In the genomic region with DNA sequence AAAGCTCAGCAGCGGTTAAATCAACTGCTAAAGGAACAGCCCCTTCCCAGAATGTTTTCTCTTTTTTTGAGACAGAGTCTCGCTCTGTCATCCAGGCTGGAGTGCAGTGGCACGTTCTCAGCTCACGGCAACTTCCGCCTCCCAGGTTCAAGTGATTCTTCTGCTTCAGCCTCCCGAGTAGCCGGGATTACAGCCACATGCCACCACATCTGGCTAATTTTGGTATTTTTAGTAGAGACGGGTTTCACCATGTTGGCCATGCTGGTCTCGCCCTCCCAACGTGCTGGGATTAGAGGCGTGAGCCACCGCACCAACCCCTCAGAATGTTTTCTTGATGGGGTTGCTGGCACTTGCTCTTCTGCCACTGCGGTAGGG, we compare ENCODE assay signal across 20 cellular contexts. TPM values are rescaled to one million over a fixed set of nuclear protein-coding genes. Genes with fewer than 3 reads are reported as not detected.
DNase-seq lines count a peak whose midpoint lies in the region; ATAC-seq and TF ChIP-seq lines count a peak whose summit lies in the region.
"Had no signal": no experiment of that assay in that cellular context is flagged by ENCODE, and none has a peak within 500 bp of the region (broad histone marks: within the 10 kb centered on the region; RNA-seq: fewer than 3 reads in every experiment).

No MANE protein-coding gene starts in this region.

- H3K9me3 ChIP-seq in HCT116 (ENCODE audit: control insufficient read depth in 1 of 2, insufficient read depth in 1 of 2, low read depth in 1 of 2, low read length in 2 of 2) (no peaks in the 10 kb centered on the region), SJSA1 (replicated peaks) (peaks cover 3% of the 10 kb centered on the region; the same call in 1 of the 2 replicates), fibroblast of lung (ENCODE audit: control insufficient read depth, insufficient read depth, low read depth, low read length) (no peaks in the 10 kb centered on the region), neuronal stem cell (replicated peaks in 1 of 2; ENCODE audit: control insufficient read depth in 2 of 2, insufficient read depth in 1 of 2, low read depth in 1 of 2, low read length in 2 of 2) (peaks cover 0 to 2% of the 10 kb centered on the region in 2 donors)
- H3K9me3 ChIP-seq: BE2C, SJCRH30, tibial nerve had no signal

- H2BK12ac ChIP-seq in neuronal stem cell (ENCODE audit: low read length), result no peak overlapping the region

- H3K27ac ChIP-seq in HCT116 (ENCODE audit: low read depth, low read length), result no peak overlapping the region
- peak overlapping the region; percentile 57 for H3K27ac ChIP-seq in SJSA1
- H3K27ac ChIP-seq in fibroblast of lung (ENCODE audit: insufficient read depth, low read length), result peak overlapping the region; percentile 30
- no peak overlapping the region for H3K27ac ChIP-seq in neuronal stem cell (replicated peaks; ENCODE audit: low read length)
- H3K27ac ChIP-seq: SJCRH30, tibial nerve had no signal

- no peak overlapping the region for H3K23ac ChIP-seq in neuronal stem cell (ENCODE audit: low read depth, low read length, poor library complexity)

- no peak overlapping the region for H4K8ac ChIP-seq in neuronal stem cell (ENCODE audit: low read depth, low read length)

- H3K9ac ChIP-seq in HCT116 (ENCODE audit: low read length) (no peak overlapping the region), fibroblast of lung (ENCODE audit: insufficient read depth, low read length) (no peak overlapping the region), neuronal stem cell (ENCODE audit: low read depth, low read length, poor library complexity) (no peak overlapping the region)

- H3K4me2 ChIP-seq in HCT116 (ENCODE audit: low read length) (peak overlapping the region; percentile 47; the same call in 1 of the 2 replicates), fibroblast of lung (ENCODE audit: extremely low read depth, insufficient read depth, low read length) (no peak overlapping the region), neuronal stem cell (ENCODE audit: insufficient read depth, low read length, poor library complexity, severe bottlenecking) (no peak overlapping the region)

- H3K27me3 Mint-ChIP-seq in type B pancreatic cell, result peaks cover 6% of the 10 kb centered on the region
- H3K27me3 Mint-ChIP-seq: IgD-negative memory B cell had no signal

- H3K27me3 ChIP-seq in HCT116 (ENCODE audit: insufficient read depth, low read length) (no peaks in the 10 kb centered on the region), SJSA1 (replicated peaks) (no peaks in the 10 kb centered on the region), fibroblast of lung (ENCODE audit: control insufficient read depth, insufficient read depth, low read length) (no peaks in the 10 kb centered on the region), neuronal stem cell (ENCODE audit: control insufficient read depth in 3 of 3, insufficient read depth in 3 of 3, low read depth in 1 of 3, low read length in 3 of 3) (no peaks in the 10 kb centered on the region)
- H3K27me3 ChIP-seq: tibial nerve had no signal

- no peak overlapping the region for H2BK15ac ChIP-seq in neuronal stem cell (ENCODE audit: low read length)

- no peak for TF ChIP-seq CTCF in HCT116 (IDR thresholded peaks at IDR 0.05 in 2 of 3, conservative IDR thresholded peaks at IDR 0.05 in 1 of 3; ENCODE audit: borderline replicate concordance in 1 of 3, insufficient read depth in 1 of 3, low read depth in 2 of 3, low read length in 2 of 3)
- TF ChIP-seq CTCF in fibroblast of lung (conservative IDR thresholded peaks at IDR 0.05 in 1 of 2, IDR thresholded peaks at IDR 0.05 in 1 of 2; ENCODE audit: low read depth in 1 of 2, low read length in 2 of 2), result no peak
- TF ChIP-seq CTCF in type B pancreatic cell (conservative IDR thresholded peaks at IDR 0.05), result no peak

- H4K20me1 ChIP-seq in HCT116 (ENCODE audit: insufficient read depth) (no peaks in the 10 kb centered on the region), fibroblast of lung (ENCODE audit: control insufficient read depth, extremely low read depth, insufficient read depth, low read length) (no peaks in the 10 kb centered on the region)

- BruUV-seq in HCT116 (replicated peaks; lab: Mats Ljungman, UMichigan), result no TSS peak

- no peak for DNase-seq in HCT116 (ENCODE audit: low read depth, low spot score)
- no peak for DNase-seq in SJSA1 (ENCODE audit: low read depth in 1 of 2, low spot score in 2 of 2)
- DNase-seq in fibroblast of lung (ENCODE audit: low read depth in 2 of 2), result no peak
- DNase-seq in type B pancreatic cell (ENCODE audit: extremely low spot score, unreplicated experiment), result no peak
- no peak for DNase-seq in AG08396 (ENCODE audit: low spot score)
- no peak for DNase-seq in neuronal stem cell (ENCODE audit: low spot score)
- DNase-seq: activated T-cell treated with anti-CD3 and anti-CD28 coated beads, Interleukin-2, amount 50 U/mL, for 48 hours; BE2C; effector memory CD8-positive, alpha-beta T cell; left colon; naive thymus-derived CD8-positive, alpha-beta T cell; NCI-H187; stimulated activated CD4-positive, alpha-beta T cell treated with anti-CD3 and anti-CD28 coated beads, Interleukin-2, amount 100 ng/mL, for 48 hours had no signal

- H3K36me3 Mint-ChIP-seq in type B pancreatic cell, result no peaks in the 10 kb centered on the region
- H3K36me3 Mint-ChIP-seq: activated naive CD4-positive, alpha-beta T cell treated with anti-CD3 and anti-CD28 coated beads, Interleukin-2, amount 50 U/mL, for 72 hours; IgD-negative memory B cell; naive thymus-derived CD8-positive, alpha-beta T cell had no signal

- peak overlapping the region; percentile 57 for H3K27ac Mint-ChIP-seq in type B pancreatic cell
- H3K27ac Mint-ChIP-seq: activated naive CD4-positive, alpha-beta T cell treated with anti-CD3 and anti-CD28 coated beads, Interleukin-2, amount 50 U/mL, for 72 hours; effector memory CD8-positive, alpha-beta T cell; IgD-negative memory B cell; stimulated activated naive CD8-positive, alpha-beta T cell treated with anti-CD3 and anti-CD28 coated beads, Interleukin-15, Interleukin-2, amounts not matched to agents 100 ng/mL and 50 ng/mL, for 24 hours had no signal

- H3K4me1 Mint-ChIP-seq in type B pancreatic cell (ENCODE audit: unreplicated experiment), result peaks cover 5% of the 10 kb centered on the region

- ATAC-seq in HCT116 (no peak), GM18519 (IDR thresholded peaks at IDR 0.05; ENCODE audit: low FRiP score, unreplicated experiment) (no peak)
- ATAC-seq: activated naive CD4-positive, alpha-beta T cell treated with anti-CD3 and anti-CD28 coated beads, Interleukin-2, amount 50 U/mL, for 72 hours; effector memory CD8-positive, alpha-beta T cell; left colon; naive thymus-derived CD8-positive, alpha-beta T cell had no signal

- H3K4me3 ChIP-seq in HCT116 (replicated peaks in 1 of 2; ENCODE audit: low read depth in 1 of 2, low read length in 2 of 2) (no peak overlapping the region), SJSA1 (no peak overlapping the region), fibroblast of lung (replicated peaks in 1 of 4; ENCODE audit: control extremely low read depth in 1 of 4, insufficient read depth in 1 of 4, low read depth in 3 of 4, low read length in 4 of 4) (no peak overlapping the region), neuronal stem cell (ENCODE audit: low read length in 2 of 2) (no peak overlapping the region)
- H3K4me3 ChIP-seq: SJCRH30, tibial nerve had no signal

- TF ChIP-seq POLR2A in HCT116 (IDR thresholded peaks at IDR 0.05; ENCODE audit: borderline replicate concordance, extremely low read depth, insufficient read depth, insufficient read length), result no peak

- no peak for TF ChIP-seq RAD21 in HCT116 (IDR thresholded peaks at IDR 0.05; ENCODE audit: low read depth)

- H2BK5ac ChIP-seq in neuronal stem cell (ENCODE audit: low read length), result no peak overlapping the region

- H3K14ac ChIP-seq in neuronal stem cell (ENCODE audit: low read length), result no peak overlapping the region

- no peak overlapping the region for H3K18ac ChIP-seq in neuronal stem cell (ENCODE audit: low read length)

- H3K36me3 ChIP-seq in HCT116 (ENCODE audit: control insufficient read depth in 1 of 2, insufficient read depth in 2 of 2, low read length in 2 of 2) (no peaks in the 10 kb centered on the region), SJSA1 (no peaks in the 10 kb centered on the region), fibroblast of lung (ENCODE audit: control insufficient read depth, insufficient read depth, low read length) (no peaks in the 10 kb centered on the region), neuronal stem cell (replicated peaks in 1 of 2; ENCODE audit: control insufficient read depth in 2 of 2, insufficient read depth in 2 of 2, low read length in 2 of 2) (no peaks in the 10 kb centered on the region)
- H3K36me3 ChIP-seq: BE2C, SJCRH30, tibial nerve had no signal

- peaks cover 8% of the 10 kb centered on the region for H3K9me3 Mint-ChIP-seq in type B pancreatic cell
- H3K9me3 Mint-ChIP-seq: effector memory CD8-positive, alpha-beta T cell; IgD-negative memory B cell; naive thymus-derived CD8-positive, alpha-beta T cell had no signal

- no peak overlapping the region for H3K4ac ChIP-seq in neuronal stem cell (ENCODE audit: low read length)

- intact Hi-C loops in HCT116 (cut with micrococcal nuclease), result no loop called here

- peaks cover 0 to 26% of the 10 kb centered on the region in 2 experiments; a peak in 3 of 4 replicates for H3K4me1 ChIP-seq in HCT116 (ENCODE audit: control insufficient read depth in 1 of 2, insufficient read depth in 2 of 2, low read length in 2 of 2)
- H3K4me1 ChIP-seq in SJSA1 (replicated peaks), result peaks cover 64% of the 10 kb centered on the region
- H3K4me1 ChIP-seq in fibroblast of lung (ENCODE audit: control insufficient read depth, extremely low read depth, insufficient read depth, low read length), result peaks cover 19% of the 10 kb centered on the region
- H3K4me1 ChIP-seq in neuronal stem cell (ENCODE audit: control insufficient read depth in 2 of 2, insufficient read depth in 1 of 2, low read depth in 1 of 2, low read length in 2 of 2), result peaks cover 0 to 1% of the 10 kb centered on the region in 2 donors
- H3K4me1 ChIP-seq: BE2C, SJCRH30, tibial nerve had no signal

- no peak overlapping the region for H2AFZ ChIP-seq in HCT116 (ENCODE audit: low read depth, low read length, poor library complexity, severe bottlenecking)
- no peak overlapping the region for H2AFZ ChIP-seq in fibroblast of lung (ENCODE audit: low read length)
- H2AFZ ChIP-seq in neuronal stem cell (ENCODE audit: low read length), result no peak overlapping the region

- no peaks in the 10 kb centered on the region for H3K79me2 ChIP-seq in HCT116 (ENCODE audit: insufficient read depth, low read length)
- no peaks in the 10 kb centered on the region for H3K79me2 ChIP-seq in fibroblast of lung (ENCODE audit: control insufficient read depth, insufficient read depth, low read length)

- POLR2A ChIA-PET in HCT116 (lab: Charles Lee), result no interaction called here

- no peak overlapping the region for H3K4me3 Mint-ChIP-seq in type B pancreatic cell
- H3K4me3 Mint-ChIP-seq: effector memory CD8-positive, alpha-beta T cell; IgD-negative memory B cell; naive thymus-derived CD8-positive, alpha-beta T cell; stimulated activated naive CD8-positive, alpha-beta T cell treated with anti-CD3 and anti-CD28 coated beads, Interleukin-15, Interleukin-2, amounts not matched to agents 100 ng/mL and 50 ng/mL, for 24 hours had no signal

- no peak overlapping the region for H2AK5ac ChIP-seq in neuronal stem cell (ENCODE audit: low read depth, low read length)

- H3K9me2 ChIP-seq in HCT116 (ENCODE audit: insufficient read depth), result no peaks in the 10 kb centered on the region

- RAD21 ChIA-PET in HCT116 (lab: Charles Lee; ENCODE audit: low non-redundant PET in 1 of 2, low total read pairs in 2 of 2, uncharacterized antibody in 2 of 2, unreplicated experiment in 2 of 2), result no interaction called here

- CTCF ChIA-PET in HCT116 (lab: Charles Lee), result no interaction called here

- no peak overlapping the region for H2BK120ac ChIP-seq in neuronal stem cell (ENCODE audit: low read depth, low read length)

- H3K79me1 ChIP-seq in neuronal stem cell (ENCODE audit: low read depth, low read length), result no peaks in the 10 kb centered on the region

- no CpG with 5 or more reads among the region's 13 CpGs for WGBS in neuronal stem cell (ENCODE audit: extremely low coverage in 2 of 2, insufficient read length in 2 of 2, insufficient replicate concordance in 1 of 2), 2 donors

- no peak overlapping the region for H4K91ac ChIP-seq in neuronal stem cell (ENCODE audit: low read depth, low read length, poor library complexity)

RNA-seq across cellular contexts. Expression of a gene that starts 59.8 kb away (rescaled TPM):
- total RNA-seq in HCT116 (2021; ENCODE audit: unreplicated experiment) (not detected), fibroblast of lung (22.1 and 33.7 TPM in 2 replicates), type B pancreatic cell (ENCODE audit: low replicate concordance) (1.8 TPM in 1 of 2 replicates, not detected in the other)
- polyA plus RNA-seq in HCT116 (2012), result not detected in 2 replicates
- total RNA-seq in SJSA1 (2014; rRNA removed; shearing (Covaris generic)), result 3.3 and 5.8 TPM in 2 replicates
- 20.2 and 32.1 TPM in 2 replicates for polyA plus RNA-seq in fibroblast of lung
- polyA plus RNA-seq in fibroblast of lung (2012), result 14.4 and 28.1 TPM in 2 replicates
- 17.2 and 22.0 TPM in 2 replicates for polyA minus RNA-seq in fibroblast of lung (ENCODE audit: low replicate concordance)
- polyA plus RNA-seq in neuronal stem cell (2013, experiment 1 of 2), result 0.15 TPM
- polyA plus RNA-seq in neuronal stem cell (2013, experiment 2 of 2), result 0.03 TPM
- total RNA-seq: activated naive CD4-positive, alpha-beta T cell treated with anti-CD3 and anti-CD28 coated beads, Interleukin-2, amount 50 U/mL, for 72 hours; naive thymus-derived CD8-positive, alpha-beta T cell; SJCRH30; T-helper 2 cell treated with Interferon-gamma antibody and Interleukin-4, amounts not matched to agents 100 ng/mL and 5 ng/mL, for 36 hours had no signal
- polyA plus RNA-seq: naive thymus-derived CD8-positive, alpha-beta T cell had no signal

Comparison
In these comparisons a context has a peak if more than half of its experiments do, and no peak if none do; other contexts are left out.
1. H3K27ac ChIP-seq: peak in SJSA1 (single experiment) and fibroblast of lung (single experiment); none in HCT116 (single experiment) and neuronal stem cell (single experiment).